In the genomic region with DNA sequence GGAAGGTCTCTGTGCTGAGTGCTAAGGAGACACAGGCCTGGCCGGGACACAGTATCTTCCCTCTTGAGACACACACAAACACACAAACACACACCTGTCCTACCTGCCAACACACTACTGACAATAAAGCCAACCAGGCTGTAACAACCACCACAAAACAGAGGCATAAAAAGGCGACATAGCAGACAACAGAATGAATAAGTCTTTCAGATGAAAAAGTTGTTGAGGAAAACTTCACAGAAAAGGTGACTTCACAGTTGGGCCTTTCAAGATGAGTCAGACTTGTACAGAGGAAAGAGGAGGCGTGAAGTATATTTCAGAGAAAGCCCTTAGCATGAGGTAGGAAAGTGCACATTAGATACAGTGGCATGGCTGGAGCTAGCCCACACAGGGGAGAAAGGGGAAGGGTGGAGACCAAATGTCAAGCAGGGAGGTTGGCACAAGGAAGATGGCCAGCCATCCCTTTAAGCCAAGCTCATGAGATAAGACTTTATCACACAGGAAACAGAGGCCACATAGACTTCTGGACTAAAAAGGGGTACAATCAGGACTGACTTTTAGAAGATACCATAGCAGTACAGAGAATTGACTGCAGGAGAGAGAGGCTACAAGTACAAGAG, we compare ENCODE assay signal across 10 cellular contexts. TPM values are rescaled to one million over a fixed set of nuclear protein-coding genes. Genes with fewer than 3 reads are reported as not detected.
A peak's percentile ranks its signal among the peaks of the same experiment; 100 is the strongest.
DNase-seq lines count a peak whose midpoint lies in the region; ATAC-seq, FAIRE-seq and TF ChIP-seq lines count a peak whose summit lies in the region.
"Had no signal": no experiment of that assay in that cellular context is flagged by ENCODE, and none has a peak within 500 bp of the region (broad histone marks: within the 10 kb centered on the region; RNA-seq: fewer than 3 reads in every experiment).

No MANE protein-coding gene starts in this region.

- no peaks in the 10 kb centered on the region for H3K9me3 ChIP-seq in colonic mucosa

- no peaks in the 10 kb centered on the region for H3K27me3 Mint-ChIP-seq in activated CD8-positive, alpha-beta T cell treated with anti-CD3 and anti-CD28 coated beads, Interleukin-2, amount 10 ng/mL, durations not matched to agents 7 days and 5 days (ENCODE audit: low read depth)

- H3K27me3 ChIP-seq in colonic mucosa, result no peaks in the 10 kb centered on the region

- H3K4me1 Mint-ChIP-seq in activated CD8-positive, alpha-beta T cell treated with anti-CD3 and anti-CD28 coated beads, Interleukin-2, amount 10 ng/mL, durations not matched to agents 7 days and 5 days (ENCODE audit: low read depth), result peaks cover 30% of the 10 kb centered on the region
- H3K4me1 Mint-ChIP-seq: neural crest cell had no signal

- no peaks in the 10 kb centered on the region for H3K4me1 ChIP-seq in colonic mucosa

- H3K27ac ChIP-seq in colonic mucosa, result no peak overlapping the region
- H3K27ac ChIP-seq: C4-2B had no signal

- FAIRE-seq in D721Med (lab: Jason Lieb, UNC), result no peak

- TF ChIP-seq CTCF in D721Med (IDR thresholded peaks at IDR 0.05; ENCODE audit: insufficient read depth, missing control alignments) (no peak), colonic mucosa (IDR thresholded peaks at IDR 0.05) (no peak)

- CTCF ChIA-PET in activated CD8-positive, alpha-beta T cell treated with anti-CD3 and anti-CD28 coated beads, Interleukin-2, amount 10 ng/mL, durations not matched to agents 7 days and 5 days (lab: Charles Lee), result interaction anchor here (1.1 to 1.8 kb wide), 4 partner anchors 15 to 63 kb away, joined by 3 to 7 read pairs (median 6); a partner anchor contains a TSS

- H3K9ac ChIP-seq in colonic mucosa (ENCODE audit: low read depth in 2 of 2, low read length in 2 of 2), result no peak overlapping the region

- H3K4me3 Mint-ChIP-seq in activated CD8-positive, alpha-beta T cell treated with anti-CD3 and anti-CD28 coated beads, Interleukin-2, amount 10 ng/mL, durations not matched to agents 7 days and 5 days, result no peak overlapping the region
- H3K4me3 Mint-ChIP-seq: neural crest cell had no signal

- peak; percentile 85 for ATAC-seq in HG03097 (IDR thresholded peaks at IDR 0.05; ENCODE audit: low FRiP score, unreplicated experiment)
- peak; percentile 98 for ATAC-seq in activated CD8-positive, alpha-beta T cell treated with anti-CD3 and anti-CD28 coated beads, Interleukin-2, amount 10 ng/mL, durations not matched to agents 7 days and 5 days

- no peaks in the 10 kb centered on the region for H3K9me3 Mint-ChIP-seq in activated CD8-positive, alpha-beta T cell treated with anti-CD3 and anti-CD28 coated beads, Interleukin-2, amount 10 ng/mL, durations not matched to agents 7 days and 5 days (ENCODE audit: insufficient read depth)

- H3K27ac Mint-ChIP-seq in activated CD8-positive, alpha-beta T cell treated with anti-CD3 and anti-CD28 coated beads, Interleukin-2, amount 10 ng/mL, durations not matched to agents 7 days and 5 days, result peak overlapping the region; percentile 78

- H3K36me3 Mint-ChIP-seq in activated CD8-positive, alpha-beta T cell treated with anti-CD3 and anti-CD28 coated beads, Interleukin-2, amount 10 ng/mL, durations not matched to agents 7 days and 5 days (ENCODE audit: low read depth), result no peaks in the 10 kb centered on the region

- no peak overlapping the region for H3K4me3 ChIP-seq in colonic mucosa

- H3K36me3 ChIP-seq in colonic mucosa, result no peaks in the 10 kb centered on the region

- intact Hi-C loops in colonic mucosa (cut with DNase I), result no loop called here

- DNase-seq in activated T-cell treated with anti-CD3 and anti-CD28 coated beads for 24 hours (ENCODE audit: low read depth) (peak; percentile 7), D721Med (ENCODE audit: insufficient read length, low spot score) (no peak), colonic mucosa (no peak), NOMO-1 treated with dmso at 0.1 percent for 144 hours (lab: John Stamatoyannopoulos, UW; ENCODE audit: unreplicated experiment) (no peak)
- no peak for DNase-seq in activated T-cell treated with anti-CD3 and anti-CD28 coated beads, Interleukin-2, amount 50 U/mL, for 1 hour
- DNase-seq in activated CD8-positive, alpha-beta T cell treated with anti-CD3 and anti-CD28 coated beads, Interleukin-2, amount 10 ng/mL, durations not matched to agents 7 days and 5 days, result peak; percentile 38
- peak in 2 of 3 donors; percentile 16 to 32 for DNase-seq in stimulated activated CD4-positive, alpha-beta T cell treated with anti-CD3 and anti-CD28 coated beads, Interleukin-12 subunit alpha, Interleukin-12 subunit beta, amount 100 ng/mL, for 48 hours (ENCODE audit: low read depth in 2 of 3, low spot score in 1 of 3)

- POLR2A ChIA-PET in activated CD8-positive, alpha-beta T cell treated with anti-CD3 and anti-CD28 coated beads, Interleukin-2, amount 10 ng/mL, durations not matched to agents 7 days and 5 days (lab: Charles Lee), result no interaction called here

RNA-seq across cellular contexts. Expression of a gene that starts 54.0 kb away (rescaled TPM):
- 1 to 10 TPM; 3.3 to 3.8 TPM for total RNA-seq in activated CD8-positive, alpha-beta T cell treated with anti-CD3 and anti-CD28 coated beads, Interleukin-2, amount 10 ng/mL, durations not matched to agents 7 days and 5 days
- total RNA-seq in colonic mucosa, result 1 to 10 TPM; 1.4 to 2.2 TPM

Comparison
In these comparisons a context has a peak if more than half of its experiments do, and no peak if none do; other contexts are left out.
1. DNase-seq: peak in activated T-cell treated with anti-CD3 and anti-CD28 coated beads for 24 hours (single experiment), activated CD8-positive, alpha-beta T cell treated with anti-CD3 and anti-CD28 coated beads, Interleukin-2, amount 10 ng/mL, durations not matched to agents 7 days and 5 days (single experiment) and stimulated activated CD4-positive, alpha-beta T cell treated with anti-CD3 and anti-CD28 coated beads, Interleukin-12 subunit alpha, Interleukin-12 subunit beta, amount 100 ng/mL, for 48 hours (2 of 3); none in activated T-cell treated with anti-CD3 and anti-CD28 coated beads, Interleukin-2, amount 50 U/mL, for 1 hour (single experiment), D721Med (single experiment), colonic mucosa (single experiment) and NOMO-1 treated with dmso at 0.1 percent for 144 hours (single experiment).